ENCODE assay signal across 10 cellular contexts in genomic region chr16:22424161-22424937, GRCh38. TPM values are rescaled to one million over a fixed set of nuclear protein-coding genes. Genes with fewer than 3 reads are reported as not detected.
DNase-seq lines count a peak whose midpoint lies in the region; ATAC-seq, FAIRE-seq and TF ChIP-seq lines count a peak whose summit lies in the region.
"Had no signal": no experiment of that assay in that cellular context is flagged by ENCODE, and none has a peak within 500 bp of the region (broad histone marks: within the 10 kb centered on the region; RNA-seq: fewer than 3 reads in every experiment).

No MANE protein-coding gene starts in this region.

- H3K9me3 ChIP-seq in astrocyte (ENCODE audit: insufficient read depth, low read depth, low read length) (no peaks in the 10 kb centered on the region), keratinocyte (ENCODE audit: control insufficient read depth, low read depth, low read length) (no peaks in the 10 kb centered on the region), skeletal muscle tissue (ENCODE audit: control insufficient read depth in 3 of 3, low read length in 3 of 3) (no peaks in the 10 kb centered on the region)

- H2AFZ ChIP-seq in astrocyte (ENCODE audit: low read depth, low read length) (no peak overlapping the region), keratinocyte (ENCODE audit: control insufficient read depth, low read length) (peak overlapping the region; percentile 62)

- H3K27ac ChIP-seq in astrocyte (ENCODE audit: low read depth, low read length) (no peak overlapping the region), keratinocyte (ENCODE audit: control insufficient read depth, insufficient read depth, low read length) (peak overlapping the region; percentile 43), skeletal muscle tissue (ENCODE audit: low read depth, low read length) (peak overlapping the region; percentile 87)

- peaks cover 2% of the 10 kb centered on the region for H3K9me1 ChIP-seq in keratinocyte (ENCODE audit: control insufficient read depth, extremely low read depth, insufficient read depth, low read length)

- H3K79me2 ChIP-seq in astrocyte (ENCODE audit: insufficient read depth, low read length) (no peaks in the 10 kb centered on the region), keratinocyte (ENCODE audit: control insufficient read depth, insufficient read depth, low read length) (no peaks in the 10 kb centered on the region)

- H3K27me3 Mint-ChIP-seq in astrocyte (ENCODE audit: low read depth, unreplicated experiment) (no peaks in the 10 kb centered on the region), progenitor cell of endocrine pancreas (no peaks in the 10 kb centered on the region)

- H3K9me3 Mint-ChIP-seq in astrocyte (ENCODE audit: unreplicated experiment) (no peaks in the 10 kb centered on the region), progenitor cell of endocrine pancreas (ENCODE audit: low read depth) (no peaks in the 10 kb centered on the region)

- H3K4me3 ChIP-seq in astrocyte (ENCODE audit: insufficient read depth, low read depth, low read length): no peak overlapping the region
- peak overlapping the region in 2 of 3 experiments; percentile 42 to 46 for H3K4me3 ChIP-seq in keratinocyte (ENCODE audit: control insufficient read depth in 2 of 3, extremely low read depth in 1 of 3, insufficient read depth in 2 of 3, low read depth in 1 of 3, low read length in 3 of 3)
- H3K4me3 ChIP-seq in skeletal muscle tissue (ENCODE audit: low read length in 3 of 3): peak overlapping the region; percentile 57 to 66 (median 58)

- dilution Hi-C loops in keratinocyte (cut with MboI; ENCODE audit: extremely low pct_ligation_motif_present, low sequenced_read_pairs): no loop called here

- H3K9ac ChIP-seq in astrocyte (ENCODE audit: low read length): peak overlapping the region; percentile 30
- peak overlapping the region; percentile 63 for H3K9ac ChIP-seq in keratinocyte (ENCODE audit: control insufficient read depth, extremely low read depth, insufficient read depth, low read length)
- peak overlapping the region; percentile 72 to 74 (median 73) for H3K9ac ChIP-seq in skeletal muscle tissue (ENCODE audit: low read depth in 1 of 3, low read length in 3 of 3)

- no peak for TF ChIP-seq POLR2A in GM18505 (IDR thresholded peaks at IDR 0.05; ENCODE audit: borderline replicate concordance, extremely low read depth, insufficient read depth, insufficient read length)

- no peak for TF ChIP-seq CTCF in astrocyte (IDR thresholded peaks at IDR 0.05; ENCODE audit: insufficient read depth, low read depth, low read length)
- TF ChIP-seq CTCF in keratinocyte (optimal IDR thresholded peaks at IDR 0.05 in 1 of 3, IDR thresholded peaks at IDR 0.05 in 1 of 3, conservative IDR thresholded peaks at IDR 0.05 in 1 of 3; ENCODE audit: extremely low read depth in 1 of 3, insufficient read depth in 2 of 3, low read length in 3 of 3): no peak
- TF ChIP-seq CTCF in progenitor cell of endocrine pancreas (IDR thresholded peaks at IDR 0.05; ENCODE audit: unreplicated experiment): no peak

- H3K4me3 Mint-ChIP-seq in astrocyte (ENCODE audit: unreplicated experiment): no peak overlapping the region
- no peak overlapping the region for H3K4me3 Mint-ChIP-seq in progenitor cell of endocrine pancreas (ENCODE audit: low read depth)

- H3K27ac Mint-ChIP-seq in astrocyte (ENCODE audit: unreplicated experiment) (no peak overlapping the region), progenitor cell of endocrine pancreas (no peak overlapping the region)

- FAIRE-seq in astrocyte (lab: Jason Lieb, UNC): no peak
- peak; percentile 17 for FAIRE-seq in keratinocyte (lab: Jason Lieb, UNC)

- H3K27me3 ChIP-seq in astrocyte (ENCODE audit: insufficient read depth, low read length): no peaks in the 10 kb centered on the region
- H3K27me3 ChIP-seq in keratinocyte (ENCODE audit: control insufficient read depth, extremely low read depth, insufficient read depth, low read length): no peaks in the 10 kb centered on the region
- H3K27me3 ChIP-seq in skeletal muscle tissue (ENCODE audit: control insufficient read depth in 3 of 3, insufficient read depth in 3 of 3, low read length in 3 of 3): no peaks in the 10 kb centered on the region

- H3K36me3 Mint-ChIP-seq in astrocyte (ENCODE audit: low read depth, unreplicated experiment): peaks cover 33% of the 10 kb centered on the region
- peaks cover 30% of the 10 kb centered on the region for H3K36me3 Mint-ChIP-seq in progenitor cell of endocrine pancreas (ENCODE audit: insufficient read depth)

- peaks cover 8% of the 10 kb centered on the region for H3K36me3 ChIP-seq in astrocyte (ENCODE audit: insufficient read depth, low read length)
- peaks cover 18 to 27% of the 10 kb centered on the region in 2 experiments for H3K36me3 ChIP-seq in keratinocyte (ENCODE audit: control insufficient read depth in 2 of 2, extremely low read depth in 1 of 2, insufficient read depth in 2 of 2, low read length in 2 of 2)
- peaks cover 26 to 29% (median 28%) of the 10 kb centered on the region in 3 donors for H3K36me3 ChIP-seq in skeletal muscle tissue (ENCODE audit: control insufficient read depth in 3 of 3, insufficient read depth in 3 of 3, low read length in 3 of 3)

- H3K4me2 ChIP-seq in astrocyte (ENCODE audit: low read length): peak overlapping the region; percentile 56
- peak overlapping the region; percentile 77 for H3K4me2 ChIP-seq in keratinocyte (ENCODE audit: control insufficient read depth, extremely low read depth, insufficient read depth, low read depth, low read length)

- peak; percentile 80 for DNase-seq in EH (ENCODE audit: low read depth)
- DNase-seq in astrocyte (ENCODE audit: low read depth): peak; percentile 7
- no peak for DNase-seq in keratinocyte (ENCODE audit: low read depth, low spot score)
- DNase-seq in stimulated activated naive CD4-positive, alpha-beta T cell (lab: John Stamatoyannopoulos, UW): no peak
- DNase-seq in progenitor cell of endocrine pancreas (ENCODE audit: low spot score, unreplicated experiment): no peak
- no peak for DNase-seq in foreskin melanocyte
- DNase-seq: GF-D8, retina had no signal

- no peak for ATAC-seq in GM18505 (IDR thresholded peaks at IDR 0.05; ENCODE audit: unreplicated experiment)

- no peaks in the 10 kb centered on the region for H3K4me1 Mint-ChIP-seq in astrocyte (ENCODE audit: low read depth, unreplicated experiment)
- H3K4me1 Mint-ChIP-seq in progenitor cell of endocrine pancreas (ENCODE audit: low read depth): no peaks in the 10 kb centered on the region

- H3K4me1 ChIP-seq in astrocyte (ENCODE audit: insufficient read depth, low read length): no peaks in the 10 kb centered on the region
- peaks cover 13% of the 10 kb centered on the region for H3K4me1 ChIP-seq in keratinocyte (ENCODE audit: control insufficient read depth, extremely low read depth, insufficient read depth, low read length)
- H3K4me1 ChIP-seq in skeletal muscle tissue (ENCODE audit: control insufficient read depth in 3 of 3, insufficient read depth in 3 of 3, low read length in 3 of 3): peaks cover 8 to 24% (median 20%) of the 10 kb centered on the region in 3 donors

- H4K20me1 ChIP-seq in astrocyte (ENCODE audit: insufficient read depth, low read length): no peaks in the 10 kb centered on the region
- no peaks in the 10 kb centered on the region for H4K20me1 ChIP-seq in keratinocyte (ENCODE audit: control insufficient read depth, extremely low read depth, insufficient read depth, low read length)

RNA-seq across cellular contexts. Expression of gene CDR2, which starts 49.9 kb away (rescaled TPM):
- 56.5 and 57.6 TPM in 2 replicates for total RNA-seq in astrocyte
- 27.3 to 37.1 TPM (median 31.3 TPM) in 3 replicates for polyA plus RNA-seq in keratinocyte
- 27.2 TPM for polyA plus RNA-seq in keratinocyte (2011; ENCODE audit: low read depth)
- polyA plus RNA-seq in keratinocyte (2011; cell fraction: cytosol; rRNA removed): 25.9 and 34.8 TPM in 2 replicates
- 36.7 and 37.3 TPM in 2 replicates for polyA plus RNA-seq in keratinocyte (2011; cell fraction: nucleus; rRNA removed)
- 12.2 and 22.5 TPM in 2 replicates for polyA plus RNA-seq in keratinocyte (2012; ENCODE audit: low replicate concordance)
- 14.5 to 31.2 TPM (median 20.7 TPM) in 3 replicates for polyA minus RNA-seq in keratinocyte
- polyA minus RNA-seq in keratinocyte (2011; cell fraction: cytosol; rRNA and poly(A)+ RNA removed): 26.1 TPM
- 12.6 and 25.7 TPM in 2 replicates for polyA minus RNA-seq in keratinocyte (2011; cell fraction: nucleus; rRNA and poly(A)+ RNA removed)
- total RNA-seq in skeletal muscle tissue: 25.6 TPM
- total RNA-seq in progenitor cell of endocrine pancreas: 16.6 and 17.7 TPM in 2 replicates

Comparison
In these comparisons a context has a peak if more than half of its experiments do, and no peak if none do; other contexts are left out.
1. DNase-seq: peak in EH (single experiment) and astrocyte (single experiment); none in keratinocyte (single experiment), stimulated activated naive CD4-positive, alpha-beta T cell (0 of 6), progenitor cell of endocrine pancreas (single experiment) and foreskin melanocyte (single experiment).
2. Peak in every context shown above with its lines, with median percentiles within 50 percentile points of each other: H3K9ac ChIP-seq.